ENCODE assay signal across 8 cellular contexts in genomic region chr22:42283288-42284229, GRCh38. TPM values are rescaled to one million over a fixed set of nuclear protein-coding genes. Genes with fewer than 3 reads are reported as not detected.
DNase-seq lines count a peak whose midpoint lies in the region; ATAC-seq, FAIRE-seq and TF ChIP-seq lines count a peak whose summit lies in the region.

No MANE protein-coding gene starts in this region.

- DNase-seq in BJ (ENCODE audit: low read depth) (no peak), T-helper 17 cell (peak in 1 of 3 donors; percentile 32), colonic mucosa (no peak), midbrain (lab: John Stamatoyannopoulos, UW) (peak; percentile 34), testis (no peak), small intestine (no peak), ACHN (no peak)

- TF ChIP-seq POLR2A in testis (IDR thresholded peaks at IDR 0.05) = no peak

- H3K36me3 Mint-ChIP-seq in T-helper 17 cell (ENCODE audit: low read depth) = no peaks in the 10 kb centered on the region

- H3K27me3 Mint-ChIP-seq in T-helper 17 cell = no peaks in the 10 kb centered on the region

- no peak for FAIRE-seq in small intestine (lab: Jason Lieb, UNC)

- peak overlapping the region; percentile 80 for H3K4me3 Mint-ChIP-seq in T-helper 17 cell

- peaks cover 19% of the 10 kb centered on the region for H3K27me3 ChIP-seq in BJ (ENCODE audit: control insufficient read depth, insufficient read depth, low read length)
- no peaks in the 10 kb centered on the region for H3K27me3 ChIP-seq in colonic mucosa
- no peaks in the 10 kb centered on the region for H3K27me3 ChIP-seq in testis
- peaks cover 0 to 2% of the 10 kb centered on the region in 2 donors for H3K27me3 ChIP-seq in small intestine (ENCODE audit: control insufficient read depth in 2 of 2, insufficient read depth in 2 of 2, low read length in 2 of 2)

- no peak overlapping the region for H3K27ac ChIP-seq in colonic mucosa
- H3K27ac ChIP-seq in testis = no peak overlapping the region
- no peak overlapping the region for H3K27ac ChIP-seq in small intestine (ENCODE audit: low read depth in 1 of 2, low read length in 1 of 2)

- intact Hi-C loops in colonic mucosa (cut with DNase I) = no loop called here
- intact Hi-C loops in testis (cut with DNase I; ENCODE audit: low total_unique reads) = no loop called here

- H3K4me1 Mint-ChIP-seq in T-helper 17 cell = peaks cover 25% of the 10 kb centered on the region

- ATAC-seq in T-helper 17 cell (peak; percentile 64), GM21825 (IDR thresholded peaks at IDR 0.05; ENCODE audit: unreplicated experiment) (no peak)

- H3K36me3 ChIP-seq in BJ (ENCODE audit: control insufficient read depth, insufficient read depth, low read length) = no peaks in the 10 kb centered on the region
- H3K36me3 ChIP-seq in colonic mucosa = no peaks in the 10 kb centered on the region
- no peaks in the 10 kb centered on the region for H3K36me3 ChIP-seq in testis (ENCODE audit: low read depth, missing control alignments)
- no peaks in the 10 kb centered on the region for H3K36me3 ChIP-seq in small intestine (ENCODE audit: control insufficient read depth in 2 of 2, insufficient read depth in 2 of 2, low read length in 2 of 2)

- POLR2A ChIA-PET in BJ (lab: Charles Lee) = no interaction called here

- TF ChIP-seq CTCF in BJ (IDR thresholded peaks at IDR 0.05; ENCODE audit: insufficient read depth, low read depth, low read length) = no peak
- TF ChIP-seq CTCF in colonic mucosa (IDR thresholded peaks at IDR 0.05) = no peak
- TF ChIP-seq CTCF in testis (IDR thresholded peaks at IDR 0.05) = no peak

- CTCF ChIA-PET in BJ (lab: Yijun Ruan, JAX) = no interaction called here

- no peak overlapping the region for H3K27ac Mint-ChIP-seq in T-helper 17 cell

- in situ Hi-C loops in ACHN (cut with HindIII; ENCODE audit: low pct_ligation_motif_present, low pct_unique_long_range_greater_than_20kb, low sequenced_read_pairs) = no loop called here

- WGBS in testis, 2 donors = 3 to 8% methylated on average over 38 to 73 of the region's 73 CpGs
- 1 to 6% (median 2%) methylated on average over 60 to 73 of the region's 73 CpGs for WGBS in small intestine, 3 donors

- H3K4me3 ChIP-seq in BJ (ENCODE audit: low read depth, low read length) = peak overlapping the region; percentile 34
- peak overlapping the region; percentile 22 for H3K4me3 ChIP-seq in colonic mucosa
- peak overlapping the region; percentile 24 to 27 for H3K4me3 ChIP-seq in testis
- H3K4me3 ChIP-seq in small intestine (ENCODE audit: low read depth in 1 of 2, low read length in 2 of 2) = peak overlapping the region in 1 of 2 donors; percentile 16

- peak overlapping the region in 1 of 2 donors; percentile 69 for H3K9ac ChIP-seq in colonic mucosa (ENCODE audit: low read depth in 2 of 2, low read length in 2 of 2)

- H3K4me1 ChIP-seq in colonic mucosa (peaks cover 14% of the 10 kb centered on the region), testis (peaks cover 6% of the 10 kb centered on the region), small intestine (ENCODE audit: control insufficient read depth in 2 of 2, insufficient read depth in 1 of 2, low read depth in 1 of 2, low read length in 1 of 2) (peaks cover 0 to 2% of the 10 kb centered on the region in 2 donors)

- H3K9me3 ChIP-seq in T-helper 17 cell (ENCODE audit: control insufficient read depth, low read length, poor library complexity, severe bottlenecking) (no peaks in the 10 kb centered on the region), colonic mucosa (no peaks in the 10 kb centered on the region), testis (no peaks in the 10 kb centered on the region), small intestine (ENCODE audit: control insufficient read depth, low read depth) (no peaks in the 10 kb centered on the region)

RNA-seq across cellular contexts. Expression of gene TCF20, which starts 13.1 kb away (rescaled TPM):
- 19.1 and 19.9 TPM in 2 replicates for polyA plus RNA-seq in BJ (2011; rRNA removed)
- 28.2 and 37.7 TPM in 2 replicates for polyA minus RNA-seq in BJ (2011; rRNA and poly(A)+ RNA removed)
- total RNA-seq in T-helper 17 cell = 10 to 100 TPM; 68.7 to 81.9 TPM
- 10 to 100 TPM; 52.9 to 62.0 TPM for total RNA-seq in colonic mucosa
- 10 to 100 TPM; 40.5 to 44.8 TPM for total RNA-seq in testis
- polyA plus RNA-seq in testis (ENCODE audit: insufficient read depth, low read depth, low replicate concordance) = 41.6 TPM
- polyA plus RNA-seq in small intestine = 10 to 100 TPM in 1 of 3 donors, 1 to 10 TPM in 2; 6.2 to 20.0 (median 6.9) TPM
